In the genomic region with DNA sequence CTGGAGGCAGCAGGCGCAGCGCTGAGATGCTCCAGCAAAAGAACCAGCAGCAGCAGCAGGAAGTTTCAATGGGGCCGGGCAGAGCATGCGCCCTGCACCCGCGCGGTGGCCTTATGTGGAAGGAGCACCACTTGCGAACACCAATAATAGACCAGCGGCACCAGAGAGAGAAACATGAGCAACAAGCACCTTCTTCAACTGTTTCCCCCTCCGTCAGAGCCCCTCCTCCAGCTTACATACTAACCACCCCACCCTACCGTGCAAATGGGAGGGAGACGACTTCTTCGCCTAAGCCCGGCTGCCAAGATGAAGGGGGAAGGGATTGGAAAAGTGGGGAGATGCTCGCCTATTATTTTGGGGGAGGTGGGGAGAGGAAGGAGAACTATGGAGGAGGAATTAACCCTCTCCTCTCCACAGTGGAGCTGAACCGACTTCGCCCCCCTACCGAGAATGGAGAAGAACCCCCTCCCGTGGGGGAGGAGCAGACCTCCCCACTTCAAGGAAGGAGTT, we compare ENCODE assay signal across 8 cellular contexts. TPM values are rescaled to one million over a fixed set of nuclear protein-coding genes. Genes with fewer than 3 reads are reported as not detected.
A peak's percentile ranks its signal among the peaks of the same experiment; 100 is the strongest.
DNase-seq lines count a peak whose midpoint lies in the region; ATAC-seq and TF ChIP-seq lines count a peak whose summit lies in the region.

No MANE protein-coding gene starts in this region.

- intact Hi-C loops in left lung (cut with DNase I) = no loop called here

- peaks cover 21% of the 10 kb centered on the region for H3K36me3 Mint-ChIP-seq in activated CD4-positive, alpha-beta T cell treated with anti-CD3 and anti-CD28 coated beads, Interleukin-2, amount 10 ng/mL, durations not matched to agents 7 days and 5 days (ENCODE audit: low read depth)

- H3K27me3 ChIP-seq in BLaER1 (peaks cover 8% of the 10 kb centered on the region; the same call in 1 of the 2 replicates), left lung (no peaks in the 10 kb centered on the region)

- peak overlapping the region; percentile 99 for H3K9ac ChIP-seq in BLaER1

- H3K9me3 ChIP-seq in BLaER1 (peaks cover 6% of the 10 kb centered on the region), left lung (no peaks in the 10 kb centered on the region)

- peak in 1 of 2 donors; percentile 30 for TF ChIP-seq CTCF in left lung (IDR thresholded peaks at IDR 0.05)

- H3K4me3 ChIP-seq in BLaER1 (peak overlapping the region; percentile 100), left lung (peak overlapping the region; percentile 84 to 100)

- H3K4me1 ChIP-seq in BLaER1 (peaks cover 28% of the 10 kb centered on the region), left lung (peaks cover 11 to 44% of the 10 kb centered on the region in 2 donors)

- DNase-seq in NCI-H526 treated with DMSO at 0.1 percent for 48 hours (lab: John Stamatoyannopoulos, UW) = peak; percentile 96
- peak; percentile 88 for DNase-seq in activated CD4-positive, alpha-beta T cell treated with anti-CD3 and anti-CD28 coated beads, Interleukin-2, amount 10 ng/mL, durations not matched to agents 7 days and 5 days
- peak; percentile 85 for DNase-seq in dedifferentiated amniotic fluid mesenchymal stem cell (ENCODE audit: extremely low spot score)
- peak; percentile 88 to 96 for DNase-seq in left lung
- DNase-seq in stimulated activated CD4-positive, alpha-beta T cell treated with anti-CD3 and anti-CD28 coated beads, Interleukin-2, amount 100 ng/mL, for 24 hours = peak; percentile 84 to 86

- peak overlapping the region; percentile 98 for H3K4me3 Mint-ChIP-seq in activated CD4-positive, alpha-beta T cell treated with anti-CD3 and anti-CD28 coated beads, Interleukin-2, amount 10 ng/mL, durations not matched to agents 7 days and 5 days

- peaks cover 51% of the 10 kb centered on the region for H4K20me1 ChIP-seq in BLaER1

- H3K27ac Mint-ChIP-seq in activated CD4-positive, alpha-beta T cell treated with anti-CD3 and anti-CD28 coated beads, Interleukin-2, amount 10 ng/mL, durations not matched to agents 7 days and 5 days = peak overlapping the region; percentile 95

- peak; percentile 60 for ATAC-seq in GM19351 (IDR thresholded peaks at IDR 0.05; ENCODE audit: unreplicated experiment)
- ATAC-seq in HG03521 (IDR thresholded peaks at IDR 0.05; ENCODE audit: unreplicated experiment) = peak; percentile 40
- ATAC-seq in left lung = peak; percentile 55

- CTCF ChIA-PET in activated CD4-positive, alpha-beta T cell treated with anti-CD3 and anti-CD28 coated beads, Interleukin-2, amount 10 ng/mL, durations not matched to agents 7 days and 5 days (lab: Charles Lee) = interaction anchor here (0.7 to 0.8 kb wide), 3 partner anchors 80 to 175 kb away, joined by 3 to 5 read pairs (median 3); a partner anchor contains a TSS

- H3K4me2 ChIP-seq in BLaER1 = peak overlapping the region; percentile 89

- H3K4me1 Mint-ChIP-seq in activated CD4-positive, alpha-beta T cell treated with anti-CD3 and anti-CD28 coated beads, Interleukin-2, amount 10 ng/mL, durations not matched to agents 7 days and 5 days = peaks cover 35% of the 10 kb centered on the region

- H3K27ac ChIP-seq in BLaER1 = peak overlapping the region; percentile 97
- peak overlapping the region; percentile 96 to 98 for H3K27ac ChIP-seq in left lung

- H3K9me3 Mint-ChIP-seq in activated CD4-positive, alpha-beta T cell treated with anti-CD3 and anti-CD28 coated beads, Interleukin-2, amount 10 ng/mL, durations not matched to agents 7 days and 5 days = peaks cover 4% of the 10 kb centered on the region

- POLR2A ChIA-PET in activated CD4-positive, alpha-beta T cell treated with anti-CD3 and anti-CD28 coated beads, Interleukin-2, amount 10 ng/mL, durations not matched to agents 7 days and 5 days (lab: Charles Lee) = no interaction called here

- H3K36me3 ChIP-seq in BLaER1 (peaks cover 6% of the 10 kb centered on the region), left lung (no peaks in the 10 kb centered on the region)

- H3K27me3 Mint-ChIP-seq in activated CD4-positive, alpha-beta T cell treated with anti-CD3 and anti-CD28 coated beads, Interleukin-2, amount 10 ng/mL, durations not matched to agents 7 days and 5 days = no peaks in the 10 kb centered on the region

RNA-seq across cellular contexts. Expression of a gene that starts 1.1 kb away (rescaled TPM):
- total RNA-seq in activated CD4-positive, alpha-beta T cell treated with anti-CD3 and anti-CD28 coated beads, Interleukin-2, amount 10 ng/mL, durations not matched to agents 7 days and 5 days = 10 to 100 TPM; 57.8 to 62.5 TPM
- 10 to 100 TPM; 49.3 to 51.3 TPM for total RNA-seq in left lung

RNA-seq across cellular contexts. Expression of a gene that starts 1.5 kb away (rescaled TPM):
- total RNA-seq in activated CD4-positive, alpha-beta T cell treated with anti-CD3 and anti-CD28 coated beads, Interleukin-2, amount 10 ng/mL, durations not matched to agents 7 days and 5 days = 10 to 100 TPM in 1 of 2 experiments, 1 to 10 TPM in 1; 9.8 to 18.8 TPM
- total RNA-seq in left lung = 10 to 100 TPM; 21.4 to 33.8 TPM

Comparison
In these comparisons a context has a peak if more than half of its experiments do, and no peak if none do; other contexts are left out.
1. Peak in every context shown above with its lines: DNase-seq, ATAC-seq, H3K4me3 ChIP-seq and H3K27ac ChIP-seq.